21 cellular contexts compared by ENCODE assay signal in the genomic region with DNA sequence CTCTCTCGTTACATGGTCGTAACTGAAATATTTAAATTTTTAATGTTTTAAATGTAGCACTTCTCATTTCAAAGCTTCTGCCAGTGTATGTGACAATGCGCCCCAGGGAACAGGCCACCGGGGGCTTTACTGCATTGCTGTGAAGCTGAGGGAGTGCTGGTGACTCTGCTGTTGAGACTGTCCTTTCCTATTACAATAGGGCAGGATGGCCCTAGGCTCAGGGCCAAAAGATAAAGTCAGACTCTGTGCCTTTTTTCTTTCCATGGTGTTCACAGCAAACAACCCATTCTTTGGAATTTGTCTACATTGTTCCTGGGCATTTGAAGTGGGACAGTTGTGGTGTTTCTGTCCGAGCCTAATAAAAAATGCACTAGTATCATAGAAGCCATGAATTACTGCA.
"Had no signal": no experiment of that assay in that cellular context is flagged by ENCODE, and none has a peak within 500 bp of the region (broad histone marks: within the 10 kb centered on the region; RNA-seq: fewer than 3 reads in every experiment).

No MANE protein-coding gene starts in this region.

- ATAC-seq: gastrocnemius medialis, lower lobe of right lung, WTC11 had no signal

- H3K27me3 Mint-ChIP-seq: dendritic cell treated with granulocyte-macrophage colony-stimulating factor and Interleukin-4, amounts not matched to agents 40 ng/mL and 50 ng/mL, for 4 days had no signal

- H3K4me3 Mint-ChIP-seq: activated naive CD4-positive, alpha-beta T cell treated with anti-CD3 and anti-CD28 coated beads for 36 hours; dendritic cell treated with granulocyte-macrophage colony-stimulating factor and Interleukin-4, amounts not matched to agents 40 ng/mL and 50 ng/mL, for 4 days; neural progenitor cell; WTC11 had no signal

- H3K27ac ChIP-seq: esophagus squamous epithelium, gastrocnemius medialis, lower lobe of right lung, neural progenitor cell, upper lobe of left lung had no signal

- H3K9me3 Mint-ChIP-seq: activated naive CD4-positive, alpha-beta T cell treated with anti-CD3 and anti-CD28 coated beads for 36 hours; dendritic cell treated with granulocyte-macrophage colony-stimulating factor and Interleukin-4, amounts not matched to agents 40 ng/mL and 50 ng/mL, for 4 days; neural progenitor cell; WTC11 had no signal

- H3K4me2 ChIP-seq: neural progenitor cell had no signal

- H3K27ac Mint-ChIP-seq: activated naive CD4-positive, alpha-beta T cell treated with anti-CD3 and anti-CD28 coated beads for 36 hours; dendritic cell treated with granulocyte-macrophage colony-stimulating factor and Interleukin-4, amounts not matched to agents 40 ng/mL and 50 ng/mL, for 4 days; neural progenitor cell; WTC11 had no signal

- H2AFZ ChIP-seq: neural progenitor cell had no signal

- H3K9ac ChIP-seq: neural progenitor cell had no signal

- H3K9me3 ChIP-seq: esophagus squamous epithelium, gastrocnemius medialis, lower lobe of right lung, mucosa of descending colon, upper lobe of left lung had no signal

- H3K4me3 ChIP-seq: esophagus squamous epithelium, gastrocnemius medialis, lower lobe of right lung, mucosa of descending colon, neural progenitor cell, upper lobe of left lung had no signal

- H3K27me3 ChIP-seq: esophagus squamous epithelium, gastrocnemius medialis, neural progenitor cell, upper lobe of left lung had no signal

- H3K36me3 ChIP-seq: neural progenitor cell had no signal

- DNase-seq: activated effector memory CD4-positive, alpha-beta T cell treated with Interleukin-2 at 50 U/mL for 16 hours; activated naive CD4-positive, alpha-beta T cell treated with anti-CD3 and anti-CD28 coated beads for 36 hours; activated T-cell treated with anti-CD3 and anti-CD28 coated beads, Interleukin-2, amount 50 U/mL, for 48 hours; amygdala; effector memory CD4-positive, alpha-beta T cell; esophagus squamous epithelium; gastrocnemius medialis; hypothalamus; islet precursor cell; left cardiac atrium; lower lobe of right lung; mesendoderm; mucosa of descending colon; stimulated activated CD4-positive, alpha-beta T cell treated with anti-CD3 and anti-CD28 coated beads, Interleukin-2, amount 100 ng/mL, for 48 hours; stimulated activated CD8-positive, alpha-beta memory T cell treated with anti-CD3 and anti-CD28 coated beads, Interleukin-4, amount 100 ng/mL, for 48 hours; stimulated activated naive CD4-positive, alpha-beta T cell; T1000; upper lobe of left lung had no signal

- H3K4me1 ChIP-seq: esophagus squamous epithelium, neural progenitor cell had no signal
